Comparison of ENCODE assay signal across 1 cellular context in genomic region chr20:33076662-33077398, GRCh38.
TF ChIP-seq lines count a peak whose summit lies in the region.

No MANE protein-coding gene starts in this region.

TF ChIP-seq in GM12878, 131 proteins besides CTCF, POLR2A, EP300 and RAD21:
- TF ChIP-seq SUZ12 (IDR thresholded peaks at IDR 0.05; ENCODE audit: unreplicated experiment) (no peak), SMC3 (IDR thresholded peaks at IDR 0.05; ENCODE audit: borderline replicate concordance, low read length) (peak; percentile 45; the same call in 1 of the 2 replicates)
